In genomic region chr2:162968306-162968705, GRCh38 we compare ENCODE assay signal across 17 cellular contexts.
DNase-seq lines count a peak whose midpoint lies in the region; TF ChIP-seq lines count a peak whose summit lies in the region.
"Had no signal": no experiment of that assay in that cellular context is flagged by ENCODE, and none has a peak within 500 bp of the region (broad histone marks: within the 10 kb centered on the region; RNA-seq: fewer than 3 reads in every experiment).

No MANE protein-coding gene starts in this region.

- H3K4me1 ChIP-seq in suprapubic skin = no peaks in the 10 kb centered on the region
- H3K4me1 ChIP-seq: BE2C had no signal

- no peak overlapping the region for H3K4me3 ChIP-seq in suprapubic skin
- H3K4me3 ChIP-seq: GM23338 had no signal

- no peak for TF ChIP-seq EP300 in suprapubic skin (IDR thresholded peaks at IDR 0.05)

- no peaks in the 10 kb centered on the region for H3K27me3 ChIP-seq in suprapubic skin
- H3K27me3 ChIP-seq: BE2C had no signal

- H3K36me3 ChIP-seq in suprapubic skin = no peaks in the 10 kb centered on the region
- H3K36me3 ChIP-seq: BE2C had no signal

- no peak overlapping the region for H3K27ac ChIP-seq in suprapubic skin
- H3K27ac ChIP-seq: HL-60 had no signal

- DNase-seq in G401 (ENCODE audit: low spot score) (peak; percentile 83), NCI-H69 (lab: John Stamatoyannopoulos, UW) (peak; percentile 30), cerebellum (ENCODE audit: low spot score) (peak; percentile 5), retina (peak; percentile 14), NCI-H2227 treated with DMSO at 0.1 percent for 48 hours (lab: John Stamatoyannopoulos, UW) (no peak), suprapubic skin (ENCODE audit: low spot score in 2 of 2) (no peak)
- DNase-seq: ACHN; BE2C; CD4-positive, CD25-positive, alpha-beta regulatory T cell; CD8-positive, alpha-beta memory T cell; COR-L47; DMS153; DMS79; GF-D8; HCEC 1CT had no signal

- in situ Hi-C loops in G401 (cut with HindIII; ENCODE audit: low sequenced_read_pairs) = no loop called here

- 0% methylated on average over 1 of the region's 1 CpG for WGBS in suprapubic skin

- no peak for TF ChIP-seq CTCF in suprapubic skin (IDR thresholded peaks at IDR 0.05)

- H3K9me3 ChIP-seq in suprapubic skin = no peaks in the 10 kb centered on the region
- H3K9me3 ChIP-seq: BE2C had no signal

- no peak for TF ChIP-seq POLR2A in suprapubic skin (IDR thresholded peaks at IDR 0.05)

Comparison
In these comparisons a context has a peak if more than half of its experiments do, and no peak if none do; other contexts are left out.
1. DNase-seq: peak in G401 (single experiment), NCI-H69 (single experiment), cerebellum (single experiment) and retina (single experiment); none in NCI-H2227 treated with DMSO at 0.1 percent for 48 hours (single experiment) and suprapubic skin (0 of 2).